8 cellular contexts compared by ENCODE assay signal in genomic region chr14:77037886-77038511, GRCh38. TPM values are rescaled to one million over a fixed set of nuclear protein-coding genes. Genes with fewer than 3 reads are reported as not detected.
DNase-seq lines count a peak whose midpoint lies in the region; ATAC-seq and TF ChIP-seq lines count a peak whose summit lies in the region.

No MANE protein-coding gene starts in this region.

- H3K9me3 ChIP-seq in CD4-positive, CD25-positive, alpha-beta regulatory T cell (ENCODE audit: control insufficient read depth in 2 of 2, low read length in 2 of 2) = no peaks in the 10 kb centered on the region
- H3K9me3 ChIP-seq in Peyer's patch = no peaks in the 10 kb centered on the region
- no peaks in the 10 kb centered on the region for H3K9me3 ChIP-seq in adipocyte (ENCODE audit: control insufficient read depth, low read length)
- H3K9me3 ChIP-seq in mesodermal cell (ENCODE audit: control insufficient read depth, low read length) = no peaks in the 10 kb centered on the region
- H3K9me3 ChIP-seq in testis = no peaks in the 10 kb centered on the region

- TF ChIP-seq CTCF in Peyer's patch (IDR thresholded peaks at IDR 0.05) (no peak), testis (IDR thresholded peaks at IDR 0.05) (no peak)

- H3K9me3 Mint-ChIP-seq in CD4-positive, CD25-positive, alpha-beta regulatory T cell = no peaks in the 10 kb centered on the region

- no peak overlapping the region for H3K9ac ChIP-seq in adipocyte (ENCODE audit: low read length)

- peaks cover 33 to 87% (median 60%) of the 10 kb centered on the region in 4 donors for H3K4me1 Mint-ChIP-seq in CD4-positive, CD25-positive, alpha-beta regulatory T cell

- H3K27me3 ChIP-seq in CD4-positive, CD25-positive, alpha-beta regulatory T cell (ENCODE audit: control insufficient read depth, insufficient read depth, low read length) = no peaks in the 10 kb centered on the region
- no peaks in the 10 kb centered on the region for H3K27me3 ChIP-seq in Peyer's patch
- H3K27me3 ChIP-seq in adipocyte (replicated peaks; ENCODE audit: control insufficient read depth, insufficient read depth, low read length) = no peaks in the 10 kb centered on the region
- H3K27me3 ChIP-seq in testis = no peaks in the 10 kb centered on the region

- TF ChIP-seq POLR2A in Peyer's patch (IDR thresholded peaks at IDR 0.05) (no peak), testis (IDR thresholded peaks at IDR 0.05) (no peak)

- H3K36me3 ChIP-seq in CD4-positive, CD25-positive, alpha-beta regulatory T cell (ENCODE audit: control insufficient read depth, insufficient read depth, low read length) = no peaks in the 10 kb centered on the region
- H3K36me3 ChIP-seq in Peyer's patch (no peaks in the 10 kb centered on the region), adipocyte (ENCODE audit: control insufficient read depth, insufficient read depth, low read length, severe bottlenecking) (no peaks in the 10 kb centered on the region), mesodermal cell (ENCODE audit: control insufficient read depth, insufficient read depth, low read length) (no peaks in the 10 kb centered on the region), testis (ENCODE audit: low read depth, missing control alignments) (no peaks in the 10 kb centered on the region)

- intact Hi-C loops in testis (cut with DNase I; ENCODE audit: low total_unique reads) = no loop called here

- H3K4me3 ChIP-seq in CD4-positive, CD25-positive, alpha-beta regulatory T cell (ENCODE audit: low read depth, low read length) = no peak overlapping the region
- H3K4me3 ChIP-seq in Peyer's patch (no peak overlapping the region), adipocyte (ENCODE audit: low read length) (no peak overlapping the region), mesodermal cell (ENCODE audit: extremely low read depth, insufficient read depth, low read length, poor library complexity, severe bottlenecking) (no peak overlapping the region), testis (no peak overlapping the region)

- H3K36me3 Mint-ChIP-seq in CD4-positive, CD25-positive, alpha-beta regulatory T cell = no peaks in the 10 kb centered on the region

- DNase-seq in CD4-positive, CD25-positive, alpha-beta regulatory T cell = peak in 2 of 3 donors; percentile 43 to 61
- peak in 2 of 3 donors; percentile 57 to 64 for DNase-seq in Peyer's patch
- DNase-seq in adipocyte (ENCODE audit: low read depth) = peak; percentile 59
- no peak for DNase-seq in testis
- DNase-seq in NCI-H1930 (lab: John Stamatoyannopoulos, UW) = no peak

- H3K27ac Mint-ChIP-seq in CD4-positive, CD25-positive, alpha-beta regulatory T cell = peak overlapping the region; percentile 82 to 100 (median 99)

- ATAC-seq in CD4-positive, CD25-positive, alpha-beta regulatory T cell (ENCODE audit: low read depth in 2 of 2) = no peak
- ATAC-seq in GM19452 (IDR thresholded peaks at IDR 0.05; ENCODE audit: unreplicated experiment) = no peak
- no peak for ATAC-seq in HG02642 (IDR thresholded peaks at IDR 0.05; ENCODE audit: poor library complexity, unreplicated experiment)

- H3K4me1 ChIP-seq in CD4-positive, CD25-positive, alpha-beta regulatory T cell (ENCODE audit: control insufficient read depth, insufficient read depth, low read length, poor library complexity, severe bottlenecking) = peaks cover 88% of the 10 kb centered on the region
- peaks cover 3 to 71% (median 32%) of the 10 kb centered on the region in 4 donors for H3K4me1 ChIP-seq in Peyer's patch
- peaks cover 73% of the 10 kb centered on the region for H3K4me1 ChIP-seq in adipocyte (ENCODE audit: control insufficient read depth, insufficient read depth, low read length)
- H3K4me1 ChIP-seq in mesodermal cell (ENCODE audit: control insufficient read depth, insufficient read depth, low read length, poor library complexity, severe bottlenecking) = peaks cover 76% of the 10 kb centered on the region
- H3K4me1 ChIP-seq in testis = peaks cover 68% of the 10 kb centered on the region

- H3K27ac ChIP-seq in CD4-positive, CD25-positive, alpha-beta regulatory T cell (ENCODE audit: insufficient read depth, low read length, poor library complexity, severe bottlenecking) = peak overlapping the region; percentile 96
- H3K27ac ChIP-seq in Peyer's patch = peak overlapping the region; percentile 83 to 91 (median 88)
- peak overlapping the region; percentile 93 for H3K27ac ChIP-seq in mesodermal cell (ENCODE audit: low read depth, low read length, severe bottlenecking)
- peak overlapping the region; percentile 61 to 92 for H3K27ac ChIP-seq in testis

- 38% methylated on average over 11 of the region's 21 CpGs for WGBS in mesodermal cell (ENCODE audit: insufficient coverage in 2 of 2), 2 experiments
- WGBS in testis, 2 donors = 32 to 48% methylated on average over 21 of the region's 21 CpGs

- peak overlapping the region; percentile 76 to 96 (median 90) for H3K4me3 Mint-ChIP-seq in CD4-positive, CD25-positive, alpha-beta regulatory T cell

- H3K27me3 Mint-ChIP-seq in CD4-positive, CD25-positive, alpha-beta regulatory T cell = peaks cover 5% of the 10 kb centered on the region

RNA-seq across cellular contexts. Expression of gene IRF2BPL, which starts 9.5 kb away (rescaled TPM):
- total RNA-seq in CD4-positive, CD25-positive, alpha-beta regulatory T cell = 48.9 TPM
- polyA plus RNA-seq in CD4-positive, CD25-positive, alpha-beta regulatory T cell = 1 to 10 TPM; 2.2 to 6.7 (median 4.0) TPM
- 10 to 100 TPM; 10.3 to 20.6 (median 16.4) TPM for total RNA-seq in Peyer's patch
- 60.3 TPM for polyA plus RNA-seq in mesodermal cell (2013, experiment 1 of 2)
- 43.8 TPM for polyA plus RNA-seq in mesodermal cell (2013, experiment 2 of 2)
- total RNA-seq in testis = 100 to 1,000 TPM in 1 of 2 donors, 10 to 100 TPM in 1; 94.6 to 120 TPM
- 30.9 TPM for polyA plus RNA-seq in testis (ENCODE audit: insufficient read depth, low read depth, low replicate concordance)

Comparison
In these comparisons a context has a peak if more than half of its experiments do, and no peak if none do; other contexts are left out.
1. DNase-seq: peak in CD4-positive, CD25-positive, alpha-beta regulatory T cell (2 of 3), Peyer's patch (2 of 3) and adipocyte (single experiment); none in testis (single experiment) and NCI-H1930 (0 of 2).
2. Peak in every context shown above with its lines, with median percentiles within 50 percentile points of each other: H3K27ac ChIP-seq.